ENCODE assay signal across 31 cellular contexts in genomic region chr12:10936495-10936894, GRCh38. TPM values are rescaled to one million over a fixed set of nuclear protein-coding genes. Genes with fewer than 3 reads are reported as not detected.
"Had no signal": no experiment of that assay in that cellular context is flagged by ENCODE, and none has a peak within 500 bp of the region (broad histone marks: within the 10 kb centered on the region; RNA-seq: fewer than 3 reads in every experiment).

No MANE protein-coding gene starts in this region.

- H3K4me1 Mint-ChIP-seq: activated naive CD8-positive, alpha-beta T cell treated with anti-CD3 and anti-CD28 coated beads, Interleukin-2, amount 50 U/mL, for 24 hours had no signal

- H2AFZ ChIP-seq: PC-9 had no signal

- H3K4me1 ChIP-seq: ascending aorta, body of pancreas had no signal

- H3K27ac ChIP-seq: ascending aorta, body of pancreas, PC-9, SK-N-MC, VCaP had no signal

- DNase-seq: activated CD4-positive, alpha-beta memory T cell treated with anti-CD3 and anti-CD28 coated beads for 36 hours; activated CD4-positive, alpha-beta T cell treated with anti-CD3 and anti-CD28 coated beads, Interleukin-2, amount 10 ng/mL, durations not matched to agents 7 days and 5 days; activated CD4-positive, CD25-positive, alpha-beta regulatory T cell; activated CD8-positive, alpha-beta memory T cell treated with anti-CD3 and anti-CD28 coated beads for 24 hours; activated effector memory CD4-positive, alpha-beta T cell treated with anti-CD3 and anti-CD28 coated beads, Interleukin-2, amount 50 U/mL, for 16 hours; activated naive CD4-positive, alpha-beta T cell treated with Interleukin-2 at 50 U/mL for 16 hours; activated naive CD8-positive, alpha-beta T cell treated with anti-CD3 and anti-CD28 coated beads, Interleukin-2, amount 50 U/mL, for 24 hours; activated T-cell treated with anti-CD3 and anti-CD28 coated beads, Interleukin-2, amount 50 U/mL, for 4 hours; amniotic stem cell; body of pancreas; central memory CD4-positive, alpha-beta T cell; NCI-H1092 treated with DMSO at 0.1 percent for 48 hours; NCI-H1417 treated with DMSO at 0.1 percent for 48 hours; NCI-H1694 treated with DMSO at 0.1 percent for 48 hours; NCI-H2029 treated with DMSO at 0.1 percent for 48 hours; NCI-H345; NCI-H510A; NCI-H526 treated with DMSO at 0.1 percent for 48 hours; NCI-H82; PC-9; SHP77 treated with DMSO at 0.1 percent for 48 hours; T-helper 1 cell had no signal

- H3K9me3 ChIP-seq: ascending aorta, body of pancreas had no signal

- H3K4me3 Mint-ChIP-seq: activated CD4-positive, alpha-beta memory T cell treated with anti-CD3 and anti-CD28 coated beads for 36 hours; activated CD4-positive, alpha-beta T cell treated with anti-CD3 and anti-CD28 coated beads, Interleukin-2, amount 10 ng/mL, durations not matched to agents 7 days and 5 days; activated naive CD8-positive, alpha-beta T cell treated with anti-CD3 and anti-CD28 coated beads, Interleukin-2, amount 50 U/mL, for 24 hours; activated T-cell treated with anti-CD3 and anti-CD28 coated beads, Interleukin-2, amount 50 U/mL, for 4 hours had no signal

- H3K4me3 ChIP-seq: ascending aorta, body of pancreas, K562, PC-9, SK-N-MC had no signal

- H3K9me3 Mint-ChIP-seq: activated CD4-positive, alpha-beta memory T cell treated with anti-CD3 and anti-CD28 coated beads for 36 hours; activated CD4-positive, alpha-beta T cell treated with anti-CD3 and anti-CD28 coated beads, Interleukin-2, amount 10 ng/mL, durations not matched to agents 7 days and 5 days; activated naive CD4-positive, alpha-beta T cell treated with anti-CD3 and anti-CD28 coated beads, Interleukin-2, amount 50 U/mL, for 72 hours; activated naive CD8-positive, alpha-beta T cell treated with anti-CD3 and anti-CD28 coated beads, Interleukin-2, amount 50 U/mL, for 24 hours; activated T-cell treated with anti-CD3 and anti-CD28 coated beads, Interleukin-2, amount 50 U/mL, for 4 hours had no signal

- H3K4me2 ChIP-seq: PC-9 had no signal

- H3K27ac Mint-ChIP-seq: activated CD4-positive, alpha-beta memory T cell treated with anti-CD3 and anti-CD28 coated beads for 36 hours; activated CD4-positive, alpha-beta T cell treated with anti-CD3 and anti-CD28 coated beads, Interleukin-2, amount 10 ng/mL, durations not matched to agents 7 days and 5 days; activated naive CD4-positive, alpha-beta T cell treated with anti-CD3 and anti-CD28 coated beads, Interleukin-2, amount 50 U/mL, for 72 hours; activated naive CD8-positive, alpha-beta T cell treated with anti-CD3 and anti-CD28 coated beads, Interleukin-2, amount 50 U/mL, for 24 hours had no signal

- H3K27me3 Mint-ChIP-seq: activated CD4-positive, alpha-beta memory T cell treated with anti-CD3 and anti-CD28 coated beads for 36 hours; activated CD4-positive, alpha-beta T cell treated with anti-CD3 and anti-CD28 coated beads, Interleukin-2, amount 10 ng/mL, durations not matched to agents 7 days and 5 days; activated naive CD8-positive, alpha-beta T cell treated with anti-CD3 and anti-CD28 coated beads, Interleukin-2, amount 50 U/mL, for 24 hours had no signal

- H3K36me3 ChIP-seq: ascending aorta had no signal

- ATAC-seq: activated naive CD4-positive, alpha-beta T cell treated with anti-CD3 and anti-CD28 coated beads, Interleukin-2, amount 50 U/mL, for 72 hours; activated naive CD8-positive, alpha-beta T cell treated with anti-CD3 and anti-CD28 coated beads, Interleukin-2, amount 50 U/mL, for 24 hours; activated T-cell treated with anti-CD3 and anti-CD28 coated beads, Interleukin-2, amount 50 U/mL, for 4 hours; body of pancreas; K562 had no signal

- H3K27me3 ChIP-seq: ascending aorta, body of pancreas had no signal

- H3K36me3 Mint-ChIP-seq: activated CD4-positive, alpha-beta memory T cell treated with anti-CD3 and anti-CD28 coated beads for 36 hours; activated naive CD4-positive, alpha-beta T cell treated with anti-CD3 and anti-CD28 coated beads, Interleukin-2, amount 50 U/mL, for 72 hours had no signal

RNA-seq across cellular contexts. Expression of gene TAS2R14, which starts 2.6 kb away (rescaled TPM):
- total RNA-seq: ascending aorta had no signal

RNA-seq across cellular contexts. Expression of gene PRH2, which starts 7.5 kb away (rescaled TPM):
- total RNA-seq: activated CD4-positive, alpha-beta memory T cell treated with anti-CD3 and anti-CD28 coated beads for 36 hours; activated CD4-positive, alpha-beta T cell treated with anti-CD3 and anti-CD28 coated beads, Interleukin-2, amount 10 ng/mL, durations not matched to agents 7 days and 5 days; activated naive CD4-positive, alpha-beta T cell treated with anti-CD3 and anti-CD28 coated beads, Interleukin-2, amount 50 U/mL, for 72 hours; ascending aorta; body of pancreas; bronchial epithelial cell; chondrocyte; K562; MCF 10A; PC-9; T-helper 2 cell treated with Interferon-gamma antibody and Interleukin-4, amounts not matched to agents 100 ng/mL and 5 ng/mL, for 36 hours had no signal

RNA-seq across cellular contexts. Expression of gene TAS2R13, which starts 27.1 kb away (rescaled TPM):
- total RNA-seq: activated CD4-positive, alpha-beta memory T cell treated with anti-CD3 and anti-CD28 coated beads for 36 hours had no signal

RNA-seq across cellular contexts. Expression of gene TAS2R50, which starts 50.2 kb away (rescaled TPM):
- total RNA-seq: activated CD4-positive, alpha-beta memory T cell treated with anti-CD3 and anti-CD28 coated beads for 36 hours; ascending aorta had no signal

RNA-seq across cellular contexts. Expression of gene PRH1, which starts 52.4 kb away (rescaled TPM):
- total RNA-seq: ascending aorta had no signal
